Comparison of ENCODE assay signal across 12 cellular contexts in the genomic region with DNA sequence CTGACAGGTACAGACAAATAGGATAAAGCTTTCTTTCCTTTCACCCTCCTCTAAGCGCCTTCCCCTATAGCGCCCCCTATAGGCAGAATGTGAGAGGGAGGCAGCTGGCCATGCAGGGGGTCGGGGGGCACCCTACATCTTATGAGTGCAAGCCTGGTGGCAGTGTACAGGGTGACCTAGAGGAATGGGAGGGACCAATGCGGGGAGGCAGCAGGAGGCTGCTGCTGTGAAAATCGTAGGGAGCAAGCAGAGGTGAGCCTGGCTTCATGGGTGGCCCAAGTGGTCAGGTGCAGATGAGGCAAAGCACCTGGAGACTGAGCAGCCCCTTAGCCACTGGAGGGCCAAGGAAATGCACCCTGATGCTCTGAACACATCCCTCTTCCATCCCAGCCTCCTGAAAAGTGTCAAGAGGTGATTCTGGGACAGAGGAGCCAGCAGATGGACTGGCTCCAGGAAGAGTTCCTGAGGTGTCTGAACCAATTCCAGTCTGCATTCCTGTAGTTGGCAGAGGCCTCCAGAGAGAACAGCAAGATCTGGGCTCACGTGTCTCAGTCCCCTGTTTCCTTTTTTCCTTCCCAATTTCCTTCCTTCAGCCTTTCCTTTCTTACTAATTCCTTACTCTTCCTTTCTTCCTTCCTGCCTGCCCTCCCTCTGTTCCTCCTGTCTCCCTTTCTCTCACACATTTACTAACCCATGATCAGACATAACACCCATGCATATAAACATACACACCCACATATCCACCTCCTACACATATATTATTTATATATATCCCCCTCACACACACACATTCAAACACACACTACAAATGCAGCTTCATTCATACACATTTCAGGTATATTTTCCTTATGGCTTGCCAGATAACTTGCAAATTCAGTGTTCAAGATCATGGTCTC. TPM values are rescaled to one million over a fixed set of nuclear protein-coding genes. Genes with fewer than 3 reads are reported as not detected.
DNase-seq lines count a peak whose midpoint lies in the region; ATAC-seq and TF ChIP-seq lines count a peak whose summit lies in the region.
"Had no signal": no experiment of that assay in that cellular context is flagged by ENCODE, and none has a peak within 500 bp of the region (broad histone marks: within the 10 kb centered on the region; RNA-seq: fewer than 3 reads in every experiment).

No MANE protein-coding gene starts in this region.

- POLR2A ChIA-PET in activated CD8-positive, alpha-beta T cell treated with anti-CD3 and anti-CD28 coated beads for 36 hours (lab: Charles Lee), result no interaction called here
- POLR2A ChIA-PET in activated CD8-positive, alpha-beta T cell treated with anti-CD3 and anti-CD28 coated beads, Interleukin-2, amount 10 ng/mL, durations not matched to agents 7 days and 5 days (lab: Charles Lee), result no interaction called here
- POLR2A ChIA-PET in naive thymus-derived CD4-positive, alpha-beta T cell (lab: Charles Lee), result no interaction called here

- intact Hi-C loops in activated CD8-positive, alpha-beta T cell treated with anti-CD3 and anti-CD28 coated beads for 36 hours (cut with micrococcal nuclease), result no loop called here
- intact Hi-C loops in prostate gland (cut with DNase I), result no loop called here
- intact Hi-C loops in naive thymus-derived CD4-positive, alpha-beta T cell (cut with micrococcal nuclease), result no loop called here

- no peak for TF ChIP-seq POLR2A in prostate gland (IDR thresholded peaks at IDR 0.05)

- H3K9me3 ChIP-seq in OCI-LY3 (ENCODE audit: insufficient read depth, low read length) (no peaks in the 10 kb centered on the region), prostate gland (no peaks in the 10 kb centered on the region)
- H3K9me3 ChIP-seq in naive thymus-derived CD4-positive, alpha-beta T cell (ENCODE audit: control insufficient read depth in 2 of 3, low read length in 3 of 3), result no peaks in the 10 kb centered on the region
- H3K9me3 ChIP-seq: upper lobe of left lung had no signal

- WGBS in prostate gland, result 48% methylated on average over 6 of the region's 6 CpGs

- no peaks in the 10 kb centered on the region for H3K4me1 ChIP-seq in OCI-LY3 (ENCODE audit: low read length)
- H3K4me1 ChIP-seq in prostate gland (replicated peaks), result no peaks in the 10 kb centered on the region
- no peaks in the 10 kb centered on the region for H3K4me1 ChIP-seq in naive thymus-derived CD4-positive, alpha-beta T cell (ENCODE audit: control insufficient read depth in 2 of 2, insufficient read depth in 2 of 2, low read length in 2 of 2)
- H3K4me1 ChIP-seq: upper lobe of left lung had no signal

- peak; percentile 44 for TF ChIP-seq CTCF in activated CD8-positive, alpha-beta T cell treated with anti-CD3 and anti-CD28 coated beads for 36 hours (IDR thresholded peaks at IDR 0.05)
- peak; percentile 53 for TF ChIP-seq CTCF in OCI-LY3 (IDR thresholded peaks at IDR 0.05; ENCODE audit: low read depth, low read length)
- peak; percentile 20 for TF ChIP-seq CTCF in epithelial cell of esophagus (IDR thresholded peaks at IDR 0.05; ENCODE audit: insufficient read depth, low read depth, low read length, missing control alignments)
- peak in 1 of 4 experiments; percentile 30 for TF ChIP-seq CTCF in prostate gland (IDR thresholded peaks at IDR 0.05)

- no peaks in the 10 kb centered on the region for H3K9me3 Mint-ChIP-seq in activated CD8-positive, alpha-beta T cell treated with anti-CD3 and anti-CD28 coated beads for 36 hours
- no peaks in the 10 kb centered on the region for H3K9me3 Mint-ChIP-seq in activated CD8-positive, alpha-beta T cell treated with anti-CD3 and anti-CD28 coated beads, Interleukin-2, amount 10 ng/mL, durations not matched to agents 7 days and 5 days (ENCODE audit: insufficient read depth)
- H3K9me3 Mint-ChIP-seq in naive thymus-derived CD4-positive, alpha-beta T cell, result no peaks in the 10 kb centered on the region
- H3K9me3 Mint-ChIP-seq: effector memory CD8-positive, alpha-beta T cell had no signal

- peaks cover 16% of the 10 kb centered on the region for H3K27me3 ChIP-seq in OCI-LY3 (ENCODE audit: low read depth, low read length)
- no peaks in the 10 kb centered on the region for H3K27me3 ChIP-seq in prostate gland (replicated peaks; ENCODE audit: insufficient read depth)
- no peaks in the 10 kb centered on the region for H3K27me3 ChIP-seq in naive thymus-derived CD4-positive, alpha-beta T cell (ENCODE audit: control insufficient read depth in 2 of 2, insufficient read depth in 2 of 2, low read length in 2 of 2)
- H3K27me3 ChIP-seq: upper lobe of left lung had no signal

- DNase-seq in activated CD8-positive, alpha-beta T cell treated with anti-CD3 and anti-CD28 coated beads for 36 hours, result peak; percentile 20
- no peak for DNase-seq in activated CD8-positive, alpha-beta T cell treated with anti-CD3 and anti-CD28 coated beads, Interleukin-2, amount 10 ng/mL, durations not matched to agents 7 days and 5 days
- DNase-seq in epithelial cell of esophagus (ENCODE audit: low read depth) (no peak), prostate gland (ENCODE audit: low spot score) (peak; percentile 37), DMS53 (lab: John Stamatoyannopoulos, UW) (no peak)
- no peak for DNase-seq in naive thymus-derived CD4-positive, alpha-beta T cell
- DNase-seq: C1 segment of cervical spinal cord, RPMI8226, upper lobe of left lung had no signal

- no peaks in the 10 kb centered on the region for H4K20me1 ChIP-seq in OCI-LY3 (ENCODE audit: insufficient read depth, low read length)

- no peak overlapping the region for H3K9ac ChIP-seq in OCI-LY3 (ENCODE audit: low read length)

- H3K4me2 ChIP-seq in OCI-LY3 (ENCODE audit: low read length), result no peak overlapping the region

- no peak overlapping the region for H3K4me3 ChIP-seq in OCI-LY3 (ENCODE audit: low read length)
- no peak overlapping the region for H3K4me3 ChIP-seq in epithelial cell of esophagus (ENCODE audit: low read length)
- no peak overlapping the region for H3K4me3 ChIP-seq in prostate gland
- no peak overlapping the region for H3K4me3 ChIP-seq in naive thymus-derived CD4-positive, alpha-beta T cell (ENCODE audit: low read length)
- H3K4me3 ChIP-seq: upper lobe of left lung had no signal

- H3K36me3 Mint-ChIP-seq in activated CD8-positive, alpha-beta T cell treated with anti-CD3 and anti-CD28 coated beads for 36 hours (ENCODE audit: low read depth), result no peaks in the 10 kb centered on the region
- no peaks in the 10 kb centered on the region for H3K36me3 Mint-ChIP-seq in activated CD8-positive, alpha-beta T cell treated with anti-CD3 and anti-CD28 coated beads, Interleukin-2, amount 10 ng/mL, durations not matched to agents 7 days and 5 days (ENCODE audit: low read depth)
- H3K36me3 Mint-ChIP-seq in naive thymus-derived CD4-positive, alpha-beta T cell, result no peaks in the 10 kb centered on the region

- H3K27ac Mint-ChIP-seq in activated CD8-positive, alpha-beta T cell treated with anti-CD3 and anti-CD28 coated beads for 36 hours, result no peak overlapping the region
- H3K27ac Mint-ChIP-seq in activated CD8-positive, alpha-beta T cell treated with anti-CD3 and anti-CD28 coated beads, Interleukin-2, amount 10 ng/mL, durations not matched to agents 7 days and 5 days, result no peak overlapping the region
- H3K27ac Mint-ChIP-seq in naive thymus-derived CD4-positive, alpha-beta T cell, result no peak overlapping the region
- H3K27ac Mint-ChIP-seq: effector memory CD8-positive, alpha-beta T cell had no signal

- H3K27ac ChIP-seq in OCI-LY3 (ENCODE audit: low read length), result no peak overlapping the region
- H3K27ac ChIP-seq in prostate gland, result no peak overlapping the region
- H3K27ac ChIP-seq in naive thymus-derived CD4-positive, alpha-beta T cell (ENCODE audit: low read depth, low read length), result no peak overlapping the region
- H3K27ac ChIP-seq: upper lobe of left lung had no signal

- no peak overlapping the region for H3K4me3 Mint-ChIP-seq in activated CD8-positive, alpha-beta T cell treated with anti-CD3 and anti-CD28 coated beads for 36 hours
- no peak overlapping the region for H3K4me3 Mint-ChIP-seq in activated CD8-positive, alpha-beta T cell treated with anti-CD3 and anti-CD28 coated beads, Interleukin-2, amount 10 ng/mL, durations not matched to agents 7 days and 5 days
- no peak overlapping the region for H3K4me3 Mint-ChIP-seq in naive thymus-derived CD4-positive, alpha-beta T cell
- H3K4me3 Mint-ChIP-seq: effector memory CD8-positive, alpha-beta T cell had no signal

- H3K4me1 Mint-ChIP-seq in activated CD8-positive, alpha-beta T cell treated with anti-CD3 and anti-CD28 coated beads for 36 hours (ENCODE audit: low read depth), result no peaks in the 10 kb centered on the region
- H3K4me1 Mint-ChIP-seq in activated CD8-positive, alpha-beta T cell treated with anti-CD3 and anti-CD28 coated beads, Interleukin-2, amount 10 ng/mL, durations not matched to agents 7 days and 5 days (ENCODE audit: low read depth), result no peaks in the 10 kb centered on the region
- H3K4me1 Mint-ChIP-seq in naive thymus-derived CD4-positive, alpha-beta T cell, result no peaks in the 10 kb centered on the region

- H3K79me2 ChIP-seq in OCI-LY3 (ENCODE audit: low read length), result no peaks in the 10 kb centered on the region

- CTCF ChIA-PET in activated CD8-positive, alpha-beta T cell treated with anti-CD3 and anti-CD28 coated beads for 36 hours (lab: Charles Lee), result interaction anchor here (0.6 to 4.3 kb wide), 14 partner anchors 9 to 184 kb away, joined by 3 to 21 read pairs (median 3); no protein-coding TSS in a partner anchor
- CTCF ChIA-PET in activated CD8-positive, alpha-beta T cell treated with anti-CD3 and anti-CD28 coated beads, Interleukin-2, amount 10 ng/mL, durations not matched to agents 7 days and 5 days (lab: Charles Lee), result interaction anchor here (0.8 to 2.2 kb wide), 6 partner anchors 7 to 85 kb away, joined by 3 to 10 read pairs (median 4); no protein-coding TSS in a partner anchor
- CTCF ChIA-PET in naive thymus-derived CD4-positive, alpha-beta T cell (lab: Charles Lee), result no interaction called here

- ATAC-seq in activated CD8-positive, alpha-beta T cell treated with anti-CD3 and anti-CD28 coated beads for 36 hours, result no peak
- ATAC-seq in activated CD8-positive, alpha-beta T cell treated with anti-CD3 and anti-CD28 coated beads, Interleukin-2, amount 10 ng/mL, durations not matched to agents 7 days and 5 days, result no peak
- ATAC-seq in GM21529 (IDR thresholded peaks at IDR 0.05; ENCODE audit: unreplicated experiment), result no peak
- no peak for ATAC-seq in naive thymus-derived CD4-positive, alpha-beta T cell
- ATAC-seq: effector memory CD8-positive, alpha-beta T cell had no signal

- H3K27me3 Mint-ChIP-seq in activated CD8-positive, alpha-beta T cell treated with anti-CD3 and anti-CD28 coated beads for 36 hours, result peaks cover 22% of the 10 kb centered on the region
- peaks cover 55% of the 10 kb centered on the region for H3K27me3 Mint-ChIP-seq in activated CD8-positive, alpha-beta T cell treated with anti-CD3 and anti-CD28 coated beads, Interleukin-2, amount 10 ng/mL, durations not matched to agents 7 days and 5 days (ENCODE audit: low read depth)
- H3K27me3 Mint-ChIP-seq in naive thymus-derived CD4-positive, alpha-beta T cell, result peaks cover 17 to 70% (median 23%) of the 10 kb centered on the region in 5 donors

- H2AFZ ChIP-seq in OCI-LY3 (ENCODE audit: low read depth, low read length), result no peak overlapping the region

- H3K36me3 ChIP-seq in OCI-LY3 (replicated peaks; ENCODE audit: low read depth, low read length), result no peaks in the 10 kb centered on the region
- no peaks in the 10 kb centered on the region for H3K36me3 ChIP-seq in prostate gland
- H3K36me3 ChIP-seq in naive thymus-derived CD4-positive, alpha-beta T cell (ENCODE audit: control insufficient read depth in 2 of 3, insufficient read depth in 3 of 3, low read length in 3 of 3), result no peaks in the 10 kb centered on the region
- H3K36me3 ChIP-seq: upper lobe of left lung had no signal

RNA-seq across cellular contexts. Expression of a gene that starts 32.8 kb away (rescaled TPM):
- 10 to 100 TPM; 12.9 to 15.2 TPM for total RNA-seq in activated CD8-positive, alpha-beta T cell treated with anti-CD3 and anti-CD28 coated beads for 36 hours
- total RNA-seq in activated CD8-positive, alpha-beta T cell treated with anti-CD3 and anti-CD28 coated beads, Interleukin-2, amount 10 ng/mL, durations not matched to agents 7 days and 5 days, result 10 to 100 TPM; 21.6 to 23.7 TPM
- total RNA-seq in prostate gland, result 10 to 100 TPM; 21.7 to 27.1 TPM
- 10 to 100 TPM; 16.1 to 56.4 (median 27.1) TPM for total RNA-seq in naive thymus-derived CD4-positive, alpha-beta T cell
- polyA plus RNA-seq in naive thymus-derived CD4-positive, alpha-beta T cell, result 1 to 10 TPM; 6.2 to 8.7 TPM

Comparison
In these comparisons a context has a peak if more than half of its experiments do, and no peak if none do; other contexts are left out.
1. DNase-seq: peak in activated CD8-positive, alpha-beta T cell treated with anti-CD3 and anti-CD28 coated beads for 36 hours (single experiment) and prostate gland (single experiment); none in activated CD8-positive, alpha-beta T cell treated with anti-CD3 and anti-CD28 coated beads, Interleukin-2, amount 10 ng/mL, durations not matched to agents 7 days and 5 days (single experiment), epithelial cell of esophagus (single experiment), DMS53 (single experiment) and naive thymus-derived CD4-positive, alpha-beta T cell (0 of 9).